Comparison of ENCODE assay signal across 20 cellular contexts in genomic region chr6:42400886-42401604, GRCh38. TPM values are rescaled to one million over a fixed set of nuclear protein-coding genes. Genes with fewer than 3 reads are reported as not detected.
DNase-seq lines count a peak whose midpoint lies in the region; ATAC-seq and TF ChIP-seq lines count a peak whose summit lies in the region.
"Had no signal": no experiment of that assay in that cellular context is flagged by ENCODE, and none has a peak within 500 bp of the region (broad histone marks: within the 10 kb centered on the region; RNA-seq: fewer than 3 reads in every experiment).

No MANE protein-coding gene starts in this region.

- intact Hi-C loops in CD4-positive, alpha-beta T cell (cut with DNase I, micrococcal nuclease), result no loop called here
- intact Hi-C loops in esophagus squamous epithelium (cut with DNase I) (no loop called here), testis (cut with DNase I; ENCODE audit: low total_unique reads) (no loop called here), colonic mucosa (cut with DNase I) (loop anchor here (10.0 kb wide), 1 partner anchor 86 kb away; no protein-coding TSS in a partner anchor)

- H3K27ac ChIP-seq in CD4-positive, CD25-positive, alpha-beta regulatory T cell (ENCODE audit: insufficient read depth, low read length, poor library complexity, severe bottlenecking), result no peak overlapping the region
- H3K27ac ChIP-seq in CD4-positive, alpha-beta T cell (ENCODE audit: low read depth, low read length), result no peak overlapping the region
- peak overlapping the region in 3 of 4 donors; percentile 84 to 90 (median 84) for H3K27ac ChIP-seq in esophagus squamous epithelium
- no peak overlapping the region for H3K27ac ChIP-seq in testis
- H3K27ac ChIP-seq in colonic mucosa, result no peak overlapping the region
- H3K27ac ChIP-seq: esophagus muscularis mucosa, right lobe of liver, stomach, transverse colon had no signal

- CTCF ChIA-PET in CD4-positive, alpha-beta T cell (lab: Charles Lee), result no interaction called here

- H3K36me3 ChIP-seq in CD4-positive, CD25-positive, alpha-beta regulatory T cell (ENCODE audit: control insufficient read depth, insufficient read depth, low read length), result no peaks in the 10 kb centered on the region
- H3K36me3 ChIP-seq in esophagus squamous epithelium (no peaks in the 10 kb centered on the region), testis (ENCODE audit: low read depth, missing control alignments) (no peaks in the 10 kb centered on the region), colonic mucosa (no peaks in the 10 kb centered on the region)
- H3K36me3 ChIP-seq: esophagus muscularis mucosa, right lobe of liver, stomach, transverse colon had no signal

- peaks cover 18 to 86% (median 60%) of the 10 kb centered on the region in 4 donors for H3K4me1 Mint-ChIP-seq in CD4-positive, CD25-positive, alpha-beta regulatory T cell
- peaks cover 84% of the 10 kb centered on the region for H3K4me1 Mint-ChIP-seq in CD4-positive, alpha-beta T cell (ENCODE audit: low read depth)

- no peaks in the 10 kb centered on the region for H3K27me3 ChIP-seq in CD4-positive, CD25-positive, alpha-beta regulatory T cell (ENCODE audit: control insufficient read depth, insufficient read depth, low read length)
- H3K27me3 ChIP-seq in CD4-positive, alpha-beta T cell (ENCODE audit: control insufficient read depth, insufficient read depth, low read length), result no peaks in the 10 kb centered on the region
- H3K27me3 ChIP-seq in esophagus squamous epithelium, result no peaks in the 10 kb centered on the region
- H3K27me3 ChIP-seq in testis, result no peaks in the 10 kb centered on the region
- no peaks in the 10 kb centered on the region for H3K27me3 ChIP-seq in colonic mucosa
- H3K27me3 ChIP-seq: esophagus muscularis mucosa, right lobe of liver, stomach, transverse colon had no signal

- 82 to 83% methylated on average over 6 to 7 of the region's 8 CpGs for WGBS in esophagus squamous epithelium, 2 donors
- 83 to 85% methylated on average over 8 of the region's 8 CpGs for WGBS in testis, 2 donors

- DNase-seq in CD4-positive, CD25-positive, alpha-beta regulatory T cell, result no peak
- no peak for DNase-seq in CD4-positive, alpha-beta T cell
- DNase-seq in activated CD8-positive, alpha-beta memory T cell treated with anti-CD3 and anti-CD28 coated beads, Interleukin-2, amount 50 U/mL, for 48 hours, result peak; percentile 30
- DNase-seq in esophagus squamous epithelium (lab: John Stamatoyannopoulos, UW) (no peak), testis (no peak), colonic mucosa (no peak)
- DNase-seq: activated CD4-positive, alpha-beta T cell treated with anti-CD3 and anti-CD28 coated beads, Interleukin-2, amount 50 U/mL, for 4 hours; hypothalamus; MM.1S; NCI-H1436; NCI-H446 treated with DMSO at 0.1 percent for 48 hours; stimulated activated CD4-positive, alpha-beta T cell treated with anti-CD3 and anti-CD28 coated beads, Interleukin-12 subunit alpha, Interleukin-12 subunit beta, amount 100 ng/mL, for 4 hours; stimulated activated CD4-positive, alpha-beta T cell treated with anti-CD3 and anti-CD28 coated beads, Interleukin-4, amount 100 ng/mL, for 24 hours; stomach had no signal

- H3K9ac ChIP-seq in colonic mucosa (ENCODE audit: low read depth in 2 of 2, low read length in 2 of 2), result no peak overlapping the region

- peaks cover 44% of the 10 kb centered on the region for H3K4me1 ChIP-seq in CD4-positive, CD25-positive, alpha-beta regulatory T cell (ENCODE audit: control insufficient read depth, insufficient read depth, low read length, poor library complexity, severe bottlenecking)
- H3K4me1 ChIP-seq in esophagus squamous epithelium (peaks cover 31 to 74% (median 48%) of the 10 kb centered on the region in 3 donors), testis (peaks cover 14% of the 10 kb centered on the region), colonic mucosa (peaks cover 11% of the 10 kb centered on the region)
- H3K4me1 ChIP-seq: right lobe of liver had no signal

- no peaks in the 10 kb centered on the region for H3K9me3 ChIP-seq in CD4-positive, CD25-positive, alpha-beta regulatory T cell (ENCODE audit: control insufficient read depth in 2 of 2, low read length in 2 of 2)
- no peaks in the 10 kb centered on the region for H3K9me3 ChIP-seq in CD4-positive, alpha-beta T cell (ENCODE audit: control insufficient read depth, low read length)
- H3K9me3 ChIP-seq in esophagus squamous epithelium (no peaks in the 10 kb centered on the region), testis (no peaks in the 10 kb centered on the region), colonic mucosa (no peaks in the 10 kb centered on the region)
- H3K9me3 ChIP-seq: esophagus muscularis mucosa, right lobe of liver, stomach, transverse colon had no signal

- ATAC-seq in CD4-positive, CD25-positive, alpha-beta regulatory T cell (ENCODE audit: low read depth in 2 of 2), result no peak
- no peak for ATAC-seq in CD4-positive, alpha-beta T cell (ENCODE audit: poor library complexity)
- no peak for ATAC-seq in GM19023 (IDR thresholded peaks at IDR 0.05; ENCODE audit: unreplicated experiment)
- ATAC-seq: right lobe of liver, WTC11 had no signal

- peak overlapping the region in 2 of 3 donors; percentile 54 to 76 for H3K27ac Mint-ChIP-seq in CD4-positive, CD25-positive, alpha-beta regulatory T cell
- peak overlapping the region; percentile 12 for H3K27ac Mint-ChIP-seq in CD4-positive, alpha-beta T cell
- H3K27ac Mint-ChIP-seq: WTC11 had no signal

- H3K27me3 Mint-ChIP-seq in CD4-positive, CD25-positive, alpha-beta regulatory T cell, result no peaks in the 10 kb centered on the region
- H3K27me3 Mint-ChIP-seq in CD4-positive, alpha-beta T cell, result no peaks in the 10 kb centered on the region
- H3K27me3 Mint-ChIP-seq: brain had no signal

- no peaks in the 10 kb centered on the region for H3K9me3 Mint-ChIP-seq in CD4-positive, CD25-positive, alpha-beta regulatory T cell
- no peaks in the 10 kb centered on the region for H3K9me3 Mint-ChIP-seq in CD4-positive, alpha-beta T cell
- H3K9me3 Mint-ChIP-seq: brain, WTC11 had no signal

- H3K4me3 ChIP-seq in CD4-positive, CD25-positive, alpha-beta regulatory T cell (ENCODE audit: low read depth, low read length), result no peak overlapping the region
- no peak overlapping the region for H3K4me3 ChIP-seq in esophagus squamous epithelium
- no peak overlapping the region for H3K4me3 ChIP-seq in testis
- H3K4me3 ChIP-seq in colonic mucosa, result no peak overlapping the region
- H3K4me3 ChIP-seq: esophagus muscularis mucosa, right lobe of liver, stomach, transverse colon had no signal

- no peak for TF ChIP-seq POLR2A in esophagus squamous epithelium (IDR thresholded peaks at IDR 0.05)
- no peak for TF ChIP-seq POLR2A in testis (IDR thresholded peaks at IDR 0.05)

- TF ChIP-seq CTCF in CD4-positive, alpha-beta T cell (IDR thresholded peaks at IDR 0.05), result no peak
- TF ChIP-seq CTCF in esophagus squamous epithelium (IDR thresholded peaks at IDR 0.05) (no peak), testis (IDR thresholded peaks at IDR 0.05) (no peak), colonic mucosa (IDR thresholded peaks at IDR 0.05) (no peak)

- POLR2A ChIA-PET in CD4-positive, alpha-beta T cell (lab: Charles Lee), result interaction anchor here (1.9 to 5.4 kb wide), 2 partner anchors 10 to 11 kb away, joined by 5 to 55 read pairs; no protein-coding TSS in a partner anchor

- H3K36me3 Mint-ChIP-seq in CD4-positive, CD25-positive, alpha-beta regulatory T cell, result peaks cover 27% of the 10 kb centered on the region
- peaks cover 11% of the 10 kb centered on the region for H3K36me3 Mint-ChIP-seq in CD4-positive, alpha-beta T cell (ENCODE audit: low read depth)
- H3K36me3 Mint-ChIP-seq: WTC11 had no signal

- peak overlapping the region in 1 of 4 donors; percentile 13 for H3K4me3 Mint-ChIP-seq in CD4-positive, CD25-positive, alpha-beta regulatory T cell
- H3K4me3 Mint-ChIP-seq in CD4-positive, alpha-beta T cell, result no peak overlapping the region
- H3K4me3 Mint-ChIP-seq: brain, WTC11 had no signal

RNA-seq across cellular contexts. Expression of gene TRERF1, which starts 50.7 kb away (rescaled TPM):
- 55.7 TPM for total RNA-seq in CD4-positive, CD25-positive, alpha-beta regulatory T cell
- 1 to 10 TPM; 2.3 to 4.9 (median 4.2) TPM for polyA plus RNA-seq in CD4-positive, CD25-positive, alpha-beta regulatory T cell
- total RNA-seq in CD4-positive, alpha-beta T cell, result 10 to 100 TPM; 31.0 to 31.7 TPM
- total RNA-seq in esophagus squamous epithelium, result 10 to 100 TPM in 3 of 4 donors, 1 to 10 TPM in 1; 5.5 to 13.8 (median 11.5) TPM
- 10 to 100 TPM; 40.4 to 49.1 TPM for total RNA-seq in testis
- polyA plus RNA-seq in testis (ENCODE audit: insufficient read depth, low read depth, low replicate concordance), result 13.7 TPM
- total RNA-seq in colonic mucosa, result 1 to 10 TPM; 3.5 to 3.8 TPM

Comparison
In these comparisons a context has a peak if more than half of its experiments do, and no peak if none do; other contexts are left out.
1. H3K27ac ChIP-seq: peak in esophagus squamous epithelium (3 of 4); none in CD4-positive, CD25-positive, alpha-beta regulatory T cell (single experiment), CD4-positive, alpha-beta T cell (single experiment), testis (0 of 2) and colonic mucosa (single experiment).